17 cellular contexts compared by ENCODE assay signal in genomic region chr5:32598997-32599549, GRCh38. TPM values are rescaled to one million over a fixed set of nuclear protein-coding genes. Genes with fewer than 3 reads are reported as not detected.
DNase-seq lines count a peak whose midpoint lies in the region; ATAC-seq lines count a peak whose summit lies in the region.
"Had no signal": no experiment of that assay in that cellular context is flagged by ENCODE, and none has a peak within 500 bp of the region (broad histone marks: within the 10 kb centered on the region; RNA-seq: fewer than 3 reads in every experiment).

No MANE protein-coding gene starts in this region.

- H3K9me3 ChIP-seq in subcutaneous abdominal adipose tissue (ENCODE audit: control insufficient read depth in 5 of 5, low read length in 5 of 5), result no peaks in the 10 kb centered on the region
- H3K9me3 ChIP-seq: prostate gland had no signal

- peaks cover 53% of the 10 kb centered on the region for H3K4me1 Mint-ChIP-seq in activated CD4-positive, alpha-beta memory T cell treated with anti-CD3 and anti-CD28 coated beads for 36 hours (ENCODE audit: low read depth)
- H3K4me1 Mint-ChIP-seq in activated CD4-positive, alpha-beta memory T cell treated with anti-CD3 and anti-CD28 coated beads, Interleukin-2, amount 10 ng/mL, durations not matched to agents 7 days and 5 days, result peaks cover 68% of the 10 kb centered on the region
- peaks cover 64 to 77% (median 69%) of the 10 kb centered on the region in 3 donors for H3K4me1 Mint-ChIP-seq in T-cell
- H3K4me1 Mint-ChIP-seq in activated naive CD4-positive, alpha-beta T cell treated with anti-CD3 and anti-CD28 coated beads for 36 hours (ENCODE audit: low read depth), result peaks cover 55% of the 10 kb centered on the region

- H3K36me3 Mint-ChIP-seq in activated CD4-positive, alpha-beta memory T cell treated with anti-CD3 and anti-CD28 coated beads for 36 hours, result peaks cover 65% of the 10 kb centered on the region
- peaks cover 89% of the 10 kb centered on the region for H3K36me3 Mint-ChIP-seq in activated CD4-positive, alpha-beta memory T cell treated with anti-CD3 and anti-CD28 coated beads, Interleukin-2, amount 10 ng/mL, durations not matched to agents 7 days and 5 days (ENCODE audit: low read depth)
- H3K36me3 Mint-ChIP-seq in T-cell, result peaks cover 74% of the 10 kb centered on the region
- H3K36me3 Mint-ChIP-seq in activated naive CD4-positive, alpha-beta T cell treated with anti-CD3 and anti-CD28 coated beads for 36 hours (ENCODE audit: low read depth), result peaks cover 55% of the 10 kb centered on the region

- H3K27ac Mint-ChIP-seq in activated CD4-positive, alpha-beta memory T cell treated with anti-CD3 and anti-CD28 coated beads for 36 hours, result peak overlapping the region; percentile 3
- no peak overlapping the region for H3K27ac Mint-ChIP-seq in activated CD4-positive, alpha-beta memory T cell treated with anti-CD3 and anti-CD28 coated beads, Interleukin-2, amount 10 ng/mL, durations not matched to agents 7 days and 5 days
- peak overlapping the region; percentile 49 to 60 for H3K27ac Mint-ChIP-seq in T-cell
- H3K27ac Mint-ChIP-seq in activated naive CD4-positive, alpha-beta T cell treated with anti-CD3 and anti-CD28 coated beads for 36 hours, result no peak overlapping the region
- H3K27ac Mint-ChIP-seq: activated B cell treated with CpG ODN at 0.5 μM for 24 hours, CD14-positive monocyte, nephron had no signal

- DNase-seq in activated CD4-positive, alpha-beta memory T cell treated with anti-CD3 and anti-CD28 coated beads for 36 hours, result no peak
- no peak for DNase-seq in activated CD4-positive, alpha-beta memory T cell treated with anti-CD3 and anti-CD28 coated beads, Interleukin-2, amount 10 ng/mL, durations not matched to agents 7 days and 5 days
- DNase-seq in T-cell (no peak), left ventricle myocardium superior (no peak), NCI-H2029 (lab: John Stamatoyannopoulos, UW) (no peak)
- DNase-seq in activated naive CD4-positive, alpha-beta T cell treated with anti-CD3 and anti-CD28 coated beads for 36 hours, result no peak
- DNase-seq: activated B cell treated with CpG ODN at 0.5 μM for 24 hours; activated CD8-positive, alpha-beta memory T cell treated with anti-CD3 and anti-CD28 coated beads, Interleukin-2, amount 50 U/mL, for 4 hours; activated naive CD4-positive, alpha-beta T cell treated with anti-CD3 and anti-CD28 coated beads, Interleukin-2, amount 50 U/mL, for 16 hours; DMS79; NCI-H1694 treated with DMSO at 0.1 percent for 48 hours had no signal

- CTCF ChIA-PET in activated CD4-positive, alpha-beta memory T cell treated with anti-CD3 and anti-CD28 coated beads for 36 hours (lab: Charles Lee), result interaction anchor here (1.0 to 1.9 kb wide), 5 partner anchors 9 to 149 kb away, joined by 3 to 19 read pairs (median 3); no protein-coding TSS in a partner anchor
- CTCF ChIA-PET in activated CD4-positive, alpha-beta memory T cell treated with anti-CD3 and anti-CD28 coated beads, Interleukin-2, amount 10 ng/mL, durations not matched to agents 7 days and 5 days (lab: Charles Lee), result interaction anchor here (0.7 to 1.8 kb wide), 4 partner anchors 9 to 109 kb away, joined by 3 to 9 read pairs (median 4); no protein-coding TSS in a partner anchor
- CTCF ChIA-PET in T-cell (lab: Charles Lee), result interaction anchor here (0.7 to 1.2 kb wide), 2 partner anchors 9 kb away, joined by 6 to 13 read pairs; no protein-coding TSS in a partner anchor
- CTCF ChIA-PET in activated naive CD4-positive, alpha-beta T cell treated with anti-CD3 and anti-CD28 coated beads for 36 hours (lab: Charles Lee), result interaction anchor here (0.7 to 3.8 kb wide), 5 partner anchors 9 to 447 kb away, joined by 3 to 30 read pairs (median 4); no protein-coding TSS in a partner anchor

- H3K27ac ChIP-seq in subcutaneous abdominal adipose tissue (ENCODE audit: low read depth, low read length), result peak overlapping the region; percentile 80
- H3K27ac ChIP-seq: prostate gland had no signal

- H3K9me3 Mint-ChIP-seq in activated CD4-positive, alpha-beta memory T cell treated with anti-CD3 and anti-CD28 coated beads for 36 hours, result no peaks in the 10 kb centered on the region
- no peaks in the 10 kb centered on the region for H3K9me3 Mint-ChIP-seq in activated CD4-positive, alpha-beta memory T cell treated with anti-CD3 and anti-CD28 coated beads, Interleukin-2, amount 10 ng/mL, durations not matched to agents 7 days and 5 days
- H3K9me3 Mint-ChIP-seq in T-cell, result no peaks in the 10 kb centered on the region
- H3K9me3 Mint-ChIP-seq in activated naive CD4-positive, alpha-beta T cell treated with anti-CD3 and anti-CD28 coated beads for 36 hours, result no peaks in the 10 kb centered on the region
- H3K9me3 Mint-ChIP-seq: activated B cell treated with CpG ODN at 0.5 μM for 24 hours, CD14-positive monocyte, nephron had no signal

- H3K4me3 ChIP-seq in subcutaneous abdominal adipose tissue (ENCODE audit: low read depth in 1 of 5, low read length in 5 of 5), result no peak overlapping the region
- H3K4me3 ChIP-seq: prostate gland had no signal

- no peaks in the 10 kb centered on the region for H3K27me3 Mint-ChIP-seq in activated CD4-positive, alpha-beta memory T cell treated with anti-CD3 and anti-CD28 coated beads for 36 hours
- no peaks in the 10 kb centered on the region for H3K27me3 Mint-ChIP-seq in activated CD4-positive, alpha-beta memory T cell treated with anti-CD3 and anti-CD28 coated beads, Interleukin-2, amount 10 ng/mL, durations not matched to agents 7 days and 5 days
- no peaks in the 10 kb centered on the region for H3K27me3 Mint-ChIP-seq in T-cell
- no peaks in the 10 kb centered on the region for H3K27me3 Mint-ChIP-seq in activated naive CD4-positive, alpha-beta T cell treated with anti-CD3 and anti-CD28 coated beads for 36 hours (ENCODE audit: low read depth)
- H3K27me3 Mint-ChIP-seq: activated B cell treated with CpG ODN at 0.5 μM for 24 hours had no signal

- peak overlapping the region in 1 of 5 donors; percentile 2 for H3K9ac ChIP-seq in subcutaneous abdominal adipose tissue (ENCODE audit: low read length in 5 of 5)

- ATAC-seq in T-cell (replicated peaks in 1 of 4), result no peak
- ATAC-seq in left ventricle myocardium superior, result peak; percentile 45
- no peak for ATAC-seq in HG02571 (IDR thresholded peaks at IDR 0.05; ENCODE audit: unreplicated experiment)
- ATAC-seq: esophagus mucosa had no signal

- no peak overlapping the region for H3K4me3 Mint-ChIP-seq in activated CD4-positive, alpha-beta memory T cell treated with anti-CD3 and anti-CD28 coated beads for 36 hours
- no peak overlapping the region for H3K4me3 Mint-ChIP-seq in activated CD4-positive, alpha-beta memory T cell treated with anti-CD3 and anti-CD28 coated beads, Interleukin-2, amount 10 ng/mL, durations not matched to agents 7 days and 5 days
- no peak overlapping the region for H3K4me3 Mint-ChIP-seq in T-cell
- no peak overlapping the region for H3K4me3 Mint-ChIP-seq in activated naive CD4-positive, alpha-beta T cell treated with anti-CD3 and anti-CD28 coated beads for 36 hours
- H3K4me3 Mint-ChIP-seq: activated B cell treated with CpG ODN at 0.5 μM for 24 hours, CD14-positive monocyte, nephron had no signal

- intact Hi-C loops in activated CD4-positive, alpha-beta memory T cell treated with anti-CD3 and anti-CD28 coated beads for 36 hours (cut with micrococcal nuclease), result loop anchor here (5.0 kb wide), 1 partner anchor 212 kb away; no protein-coding TSS in a partner anchor
- intact Hi-C loops in left ventricle myocardium superior (cut with micrococcal nuclease), result no loop called here
- intact Hi-C loops in activated naive CD4-positive, alpha-beta T cell treated with anti-CD3 and anti-CD28 coated beads for 36 hours (cut with micrococcal nuclease), result loop anchor here (1.0 kb wide), 1 partner anchor 9 kb away; no protein-coding TSS in a partner anchor

- H3K4me1 ChIP-seq in subcutaneous abdominal adipose tissue (ENCODE audit: control insufficient read depth in 5 of 5, insufficient read depth in 5 of 5, low read length in 5 of 5), result peaks cover 2 to 49% (median 43%) of the 10 kb centered on the region in 5 donors
- H3K4me1 ChIP-seq: prostate gland had no signal

- POLR2A ChIA-PET in activated CD4-positive, alpha-beta memory T cell treated with anti-CD3 and anti-CD28 coated beads for 36 hours (lab: Charles Lee), result interaction anchor here (0.6 kb wide), 1 partner anchor 781 kb away, joined by 5 read pairs; no protein-coding TSS in a partner anchor
- POLR2A ChIA-PET in activated CD4-positive, alpha-beta memory T cell treated with anti-CD3 and anti-CD28 coated beads, Interleukin-2, amount 10 ng/mL, durations not matched to agents 7 days and 5 days (lab: Charles Lee), result interaction anchor here (1.0 to 2.4 kb wide), 3 partner anchors 9 to 14 kb away, joined by 3 to 7 read pairs (median 6); partner anchors contain the start of gene SUB1
- POLR2A ChIA-PET in T-cell (lab: Charles Lee), result interaction anchor here in 1 of 2 donors (0.6 to 0.9 kb wide), 3 partner anchors 8 to 13 kb away, joined by 4 to 6 read pairs (median 6); no protein-coding TSS in a partner anchor

- H3K36me3 ChIP-seq in subcutaneous abdominal adipose tissue (ENCODE audit: control insufficient read depth in 5 of 5, insufficient read depth in 5 of 5, low read length in 5 of 5), result peaks cover 22 to 52% (median 36%) of the 10 kb centered on the region in 5 donors
- H3K36me3 ChIP-seq: prostate gland had no signal

- H3K27me3 ChIP-seq in subcutaneous abdominal adipose tissue (ENCODE audit: control insufficient read depth in 5 of 5, insufficient read depth in 4 of 5, low read length in 5 of 5), result no peaks in the 10 kb centered on the region

RNA-seq across cellular contexts. Expression of gene SUB1, which starts 13.7 kb away (rescaled TPM):
- total RNA-seq in activated CD4-positive, alpha-beta memory T cell treated with anti-CD3 and anti-CD28 coated beads for 36 hours, result 100 to 1,000 TPM; 528 to 531 TPM
- 100 to 1,000 TPM; 603 to 618 TPM for total RNA-seq in activated CD4-positive, alpha-beta memory T cell treated with anti-CD3 and anti-CD28 coated beads, Interleukin-2, amount 10 ng/mL, durations not matched to agents 7 days and 5 days
- total RNA-seq in T-cell (100 to 1,000 TPM; 178 to 339 (median 203) TPM), left ventricle myocardium superior (183 TPM)
- 100 to 1,000 TPM; 397 to 400 TPM for total RNA-seq in activated naive CD4-positive, alpha-beta T cell treated with anti-CD3 and anti-CD28 coated beads for 36 hours

Comparison
In these comparisons a context has a peak if more than half of its experiments do, and no peak if none do; other contexts are left out.
1. H3K27ac Mint-ChIP-seq: peak in activated CD4-positive, alpha-beta memory T cell treated with anti-CD3 and anti-CD28 coated beads for 36 hours (single experiment) and T-cell (2 of 2); none in activated CD4-positive, alpha-beta memory T cell treated with anti-CD3 and anti-CD28 coated beads, Interleukin-2, amount 10 ng/mL, durations not matched to agents 7 days and 5 days (single experiment) and activated naive CD4-positive, alpha-beta T cell treated with anti-CD3 and anti-CD28 coated beads for 36 hours (single experiment).